In the genomic region with DNA sequence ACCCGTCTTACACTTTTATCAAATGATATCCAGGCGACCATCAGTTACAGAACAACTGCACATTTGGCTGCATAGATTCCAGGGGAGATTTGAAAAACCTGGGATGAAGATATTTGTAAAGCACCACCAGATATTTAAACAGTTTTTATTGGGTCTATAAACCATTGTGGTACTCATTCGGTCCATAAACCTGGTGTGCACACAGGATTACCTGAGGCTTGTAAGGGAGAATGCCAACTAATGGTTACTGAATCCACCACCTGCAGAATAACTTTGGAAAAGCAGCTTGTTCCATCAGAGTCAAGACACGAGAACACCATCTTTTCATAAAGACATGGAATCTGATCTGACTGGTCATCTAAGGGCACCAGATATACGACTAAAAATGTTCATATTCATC, we compare ENCODE assay signal across 24 cellular contexts.
DNase-seq lines count a peak whose midpoint lies in the region; ATAC-seq and TF ChIP-seq lines count a peak whose summit lies in the region.
"Had no signal": no experiment of that assay in that cellular context is flagged by ENCODE, and none has a peak within 500 bp of the region (broad histone marks: within the 10 kb centered on the region; RNA-seq: fewer than 3 reads in every experiment).

No MANE protein-coding gene starts in this region.

- TF ChIP-seq CTCF in GM23338 (conservative IDR thresholded peaks at IDR 0.05; ENCODE audit: low read depth in 2 of 2) = no peak
- TF ChIP-seq CTCF in PC-3 (conservative IDR thresholded peaks at IDR 0.05; ENCODE audit: low read depth, low read length) = no peak
- no peak for TF ChIP-seq CTCF in prostate gland (IDR thresholded peaks at IDR 0.05)

- H3K4me1 ChIP-seq in GM23338 (ENCODE audit: insufficient read depth) (peaks cover 61% of the 10 kb centered on the region), PC-3 (ENCODE audit: insufficient read depth, low read length) (peaks cover 9% of the 10 kb centered on the region; the same call in 1 of the 2 replicates), iPS-20b (ENCODE audit: insufficient read depth, low read length) (peaks cover 63% of the 10 kb centered on the region), prostate gland (replicated peaks) (peaks cover 7% of the 10 kb centered on the region)
- H3K4me1 ChIP-seq: BE2C had no signal

- H3K79me2 ChIP-seq in GM23338 (replicated peaks; ENCODE audit: insufficient read depth) (no peaks in the 10 kb centered on the region), PC-3 (ENCODE audit: low read length) (no peaks in the 10 kb centered on the region)

- H3K9me3 ChIP-seq in PC-3 (ENCODE audit: low read length) = no peaks in the 10 kb centered on the region
- H3K9me3 ChIP-seq in iPS-20b (ENCODE audit: insufficient read depth, low read depth, low read length) = no peaks in the 10 kb centered on the region
- no peaks in the 10 kb centered on the region for H3K9me3 ChIP-seq in prostate gland
- H3K9me3 ChIP-seq: BE2C, SJSA1 had no signal

- H3K36me3 ChIP-seq in GM23338 (ENCODE audit: insufficient read depth) (no peaks in the 10 kb centered on the region), PC-3 (ENCODE audit: low read depth, low read length) (no peaks in the 10 kb centered on the region), iPS-20b (ENCODE audit: insufficient read depth, low read depth, low read length) (no peaks in the 10 kb centered on the region), prostate gland (no peaks in the 10 kb centered on the region)
- H3K36me3 ChIP-seq: BE2C, SJSA1 had no signal

- no peaks in the 10 kb centered on the region for H3K9me2 ChIP-seq in GM23338 (ENCODE audit: insufficient read depth)
- H3K9me2 ChIP-seq in PC-3 (replicated peaks; ENCODE audit: low read length) = no peaks in the 10 kb centered on the region

- ATAC-seq in GM23338 = no peak
- ATAC-seq in PC-3 = peak; percentile 37
- ATAC-seq: HepG2 had no signal

- H3K27ac ChIP-seq in GM23338 (ENCODE audit: low read depth) (peak overlapping the region; percentile 84), PC-3 (ENCODE audit: low read length) (no peak overlapping the region), iPS-20b (ENCODE audit: low read length) (peak overlapping the region; percentile 92), prostate gland (no peak overlapping the region)
- H3K27ac ChIP-seq: HL-60, SJSA1 had no signal

- TF ChIP-seq POLR2A in prostate gland (IDR thresholded peaks at IDR 0.05) = no peak

- intact Hi-C loops in PC-3 (cut with micrococcal nuclease) = no loop called here
- intact Hi-C loops in prostate gland (cut with DNase I) = no loop called here

- no peaks in the 10 kb centered on the region for H4K20me1 ChIP-seq in GM23338 (replicated peaks; ENCODE audit: insufficient read depth)
- H4K20me1 ChIP-seq in PC-3 (ENCODE audit: low read length) = no peaks in the 10 kb centered on the region

- no peak overlapping the region for H3K4me3 Mint-ChIP-seq in GM23338

- H3K36me3 Mint-ChIP-seq in GM23338 (ENCODE audit: low read depth) = no peaks in the 10 kb centered on the region; the same call in 2 of the 3 replicates

- peaks cover 82% of the 10 kb centered on the region for H3K4me1 Mint-ChIP-seq in GM23338

- POLR2A ChIA-PET in PC-3 (lab: Charles Lee; ENCODE audit: unreplicated experiment) = no interaction called here

- DNase-seq in GM23338 (ENCODE audit: low spot score) (no peak), PC-3 (peak; percentile 15), prostate gland (ENCODE audit: low spot score) (peak; percentile 43), hippocampal formation (lab: John Stamatoyannopoulos, UW) (no peak), GDM1 (lab: John Stamatoyannopoulos, UW) (no peak), hypothalamus (lab: John Stamatoyannopoulos, UW) (no peak), NCI-H1417 (lab: John Stamatoyannopoulos, UW) (no peak)
- DNase-seq: 8988T, ACHN, BE2C, Calu3, DND-41, HCEC 1CT, Karpas-422, NCI-H1092 treated with DMSO at 0.1 percent for 48 hours, NCI-H1436 treated with DMSO at 0.1 percent for 48 hours, NCI-H1930, NCI-H2107, NCI-H524 treated with DMSO at 0.1 percent for 48 hours, NCI-H774 had no signal

- no TSS peak for BruUV-seq in PC-3 (replicated peaks; lab: Mats Ljungman, UMichigan)

- H2AFZ ChIP-seq in GM23338 = no peak overlapping the region
- no peak overlapping the region for H2AFZ ChIP-seq in PC-3 (ENCODE audit: low read length)

- CTCF ChIA-PET in PC-3 (lab: Charles Lee) = no interaction called here

- peak overlapping the region; percentile 88 for H3K27ac Mint-ChIP-seq in GM23338

- 44% methylated on average over 5 of the region's 5 CpGs for WGBS in prostate gland

- H3K4me2 ChIP-seq in GM23338 = no peak overlapping the region
- no peak overlapping the region for H3K4me2 ChIP-seq in PC-3 (ENCODE audit: low read length)

- H3F3A ChIP-seq in GM23338 (replicated peaks; ENCODE audit: low read depth) = no peaks in the 10 kb centered on the region
- H3F3A ChIP-seq in PC-3 (ENCODE audit: low read length, unreplicated experiment) = no peaks in the 10 kb centered on the region

- no peaks in the 10 kb centered on the region; the same call in 2 of the 3 replicates for H3K9me3 Mint-ChIP-seq in GM23338

- H3K27me3 ChIP-seq in GM23338 (ENCODE audit: insufficient read depth) (no peaks in the 10 kb centered on the region), PC-3 (ENCODE audit: low read length) (no peaks in the 10 kb centered on the region), iPS-20b (ENCODE audit: insufficient read depth, low read length) (no peaks in the 10 kb centered on the region), prostate gland (replicated peaks; ENCODE audit: insufficient read depth) (no peaks in the 10 kb centered on the region)
- H3K27me3 ChIP-seq: BE2C, SJSA1 had no signal

- H3K9ac ChIP-seq in PC-3 (ENCODE audit: low read length) = no peak overlapping the region
- H3K9ac ChIP-seq in iPS-20b (ENCODE audit: low read depth, low read length) = peak overlapping the region; percentile 28; the same call in 1 of the 2 replicates

- no peak overlapping the region for H3K4me3 ChIP-seq in GM23338
- H3K4me3 ChIP-seq in PC-3 (ENCODE audit: low read length) = no peak overlapping the region
- H3K4me3 ChIP-seq in iPS-20b (ENCODE audit: low read length) = no peak overlapping the region
- no peak overlapping the region for H3K4me3 ChIP-seq in prostate gland
- H3K4me3 ChIP-seq: SJSA1 had no signal

- H3K27me3 Mint-ChIP-seq in GM23338 (ENCODE audit: insufficient read depth, low read depth, poor library complexity) = peaks cover 2% of the 10 kb centered on the region

TF ChIP-seq in GM23338, 12 proteins besides CTCF, POLR2A, EP300 and RAD21 (continues in another document):
- TF ChIP-seq STAT1 (IDR thresholded peaks at IDR 0.05; ENCODE audit: unreplicated experiment) = no peak
- TF ChIP-seq NANOG (IDR thresholded peaks at IDR 0.05; ENCODE audit: borderline replicate concordance) = no peak
- no peak for TF ChIP-seq ZNF331 (CRISPR knock-in tag; IDR thresholded peaks at IDR 0.05; ENCODE audit: low read depth)
- TF ChIP-seq JUNB (IDR thresholded peaks at IDR 0.05; ENCODE audit: unreplicated experiment) = no peak
- TF ChIP-seq POLR2AphosphoS5 (IDR thresholded peaks at IDR 0.05; ENCODE audit: low read depth) = no peak
- no peak for TF ChIP-seq EZH2 (IDR thresholded peaks at IDR 0.05; ENCODE audit: low read depth, unreplicated experiment)
- TF ChIP-seq, protein P1, sequence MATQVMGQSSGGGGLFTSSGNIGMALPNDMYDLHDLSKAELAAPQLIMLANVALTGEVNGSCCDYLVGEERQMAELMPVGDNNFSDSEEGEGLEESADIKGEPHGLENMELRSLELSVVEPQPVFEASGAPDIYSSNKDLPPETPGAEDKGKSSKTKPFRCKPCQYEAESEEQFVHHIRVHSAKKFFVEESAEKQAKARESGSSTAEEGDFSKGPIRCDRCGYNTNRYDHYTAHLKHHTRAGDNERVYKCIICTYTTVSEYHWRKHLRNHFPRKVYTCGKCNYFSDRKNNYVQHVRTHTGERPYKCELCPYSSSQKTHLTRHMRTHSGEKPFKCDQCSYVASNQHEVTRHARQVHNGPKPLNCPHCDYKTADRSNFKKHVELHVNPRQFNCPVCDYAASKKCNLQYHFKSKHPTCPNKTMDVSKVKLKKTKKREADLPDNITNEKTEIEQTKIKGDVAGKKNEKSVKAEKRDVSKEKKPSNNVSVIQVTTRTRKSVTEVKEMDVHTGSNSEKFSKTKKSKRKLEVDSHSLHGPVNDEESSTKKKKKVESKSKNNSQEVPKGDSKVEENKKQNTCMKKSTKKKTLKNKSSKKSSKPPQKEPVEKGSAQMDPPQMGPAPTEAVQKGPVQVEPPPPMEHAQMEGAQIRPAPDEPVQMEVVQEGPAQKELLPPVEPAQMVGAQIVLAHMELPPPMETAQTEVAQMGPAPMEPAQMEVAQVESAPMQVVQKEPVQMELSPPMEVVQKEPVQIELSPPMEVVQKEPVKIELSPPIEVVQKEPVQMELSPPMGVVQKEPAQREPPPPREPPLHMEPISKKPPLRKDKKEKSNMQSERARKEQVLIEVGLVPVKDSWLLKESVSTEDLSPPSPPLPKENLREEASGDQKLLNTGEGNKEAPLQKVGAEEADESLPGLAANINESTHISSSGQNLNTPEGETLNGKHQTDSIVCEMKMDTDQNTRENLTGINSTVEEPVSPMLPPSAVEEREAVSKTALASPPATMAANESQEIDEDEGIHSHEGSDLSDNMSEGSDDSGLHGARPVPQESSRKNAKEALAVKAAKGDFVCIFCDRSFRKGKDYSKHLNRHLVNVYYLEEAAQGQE (IDR thresholded peaks at IDR 0.05; ENCODE audit: unreplicated experiment) = no peak
- TF ChIP-seq, protein P2, sequence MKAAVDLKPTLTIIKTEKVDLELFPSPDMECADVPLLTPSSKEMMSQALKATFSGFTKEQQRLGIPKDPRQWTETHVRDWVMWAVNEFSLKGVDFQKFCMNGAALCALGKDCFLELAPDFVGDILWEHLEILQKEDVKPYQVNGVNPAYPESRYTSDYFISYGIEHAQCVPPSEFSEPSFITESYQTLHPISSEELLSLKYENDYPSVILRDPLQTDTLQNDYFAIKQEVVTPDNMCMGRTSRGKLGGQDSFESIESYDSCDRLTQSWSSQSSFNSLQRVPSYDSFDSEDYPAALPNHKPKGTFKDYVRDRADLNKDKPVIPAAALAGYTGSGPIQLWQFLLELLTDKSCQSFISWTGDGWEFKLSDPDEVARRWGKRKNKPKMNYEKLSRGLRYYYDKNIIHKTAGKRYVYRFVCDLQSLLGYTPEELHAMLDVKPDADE (IDR thresholded peaks at IDR 0.05) = no peak

Comparison
In these comparisons a context has a peak if more than half of its experiments do, and no peak if none do; other contexts are left out.
1. DNase-seq: peak in PC-3 (single experiment) and prostate gland (single experiment); none in GM23338 (single experiment), hippocampal formation (0 of 2), GDM1 (single experiment), hypothalamus (0 of 51) and NCI-H1417 (0 of 3).
2. H3K27ac ChIP-seq: peak in GM23338 (single experiment) and iPS-20b (single experiment); none in PC-3 (single experiment) and prostate gland (0 of 2).